Comparison of ENCODE assay signal across 25 cellular contexts in the genomic region with DNA sequence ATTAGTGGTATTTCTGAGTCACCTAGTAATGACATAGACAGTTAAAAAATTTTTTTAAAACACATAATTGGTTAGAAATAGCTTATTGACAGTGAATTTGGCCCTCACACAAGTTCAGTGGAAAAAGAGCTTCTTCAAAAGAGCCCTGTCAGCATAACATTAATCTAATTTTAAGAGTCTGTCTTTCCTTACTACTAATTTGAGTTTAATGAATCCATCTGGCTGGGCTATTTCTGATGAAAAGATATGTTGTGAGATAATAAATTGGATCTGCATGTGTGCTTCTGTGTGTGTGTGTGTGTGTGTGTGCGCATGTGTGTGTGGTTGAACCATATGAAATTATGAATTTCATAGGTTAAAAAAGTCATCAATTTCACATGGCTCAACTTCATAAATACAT.
A peak's percentile ranks its signal among the peaks of the same experiment; 100 is the strongest.
DNase-seq lines count a peak whose midpoint lies in the region; FAIRE-seq and TF ChIP-seq lines count a peak whose summit lies in the region.
"Had no signal": no experiment of that assay in that cellular context is flagged by ENCODE, and none has a peak within 500 bp of the region (broad histone marks: within the 10 kb centered on the region; RNA-seq: fewer than 3 reads in every experiment).

No MANE protein-coding gene starts in this region.

- H3K4me3 Mint-ChIP-seq in chondrocyte (ENCODE audit: unreplicated experiment) (no peak overlapping the region), nephron (no peak overlapping the region)
- H3K4me3 Mint-ChIP-seq: stimulated activated naive B cell treated with anti-CD40 and anti-IgM and Interleukin-4, amounts not matched to agents 10 μg/mL and 1 μg/mL and 100 μg/mL, for 72 hours had no signal

- H3K27ac Mint-ChIP-seq in chondrocyte (ENCODE audit: unreplicated experiment) (peak overlapping the region; percentile 61), nephron (peak overlapping the region; percentile 91 to 93 (median 92))
- H3K27ac Mint-ChIP-seq: progenitor cell of endocrine pancreas; stimulated activated naive B cell treated with anti-CD40 and anti-IgM and Interleukin-4, amounts not matched to agents 10 μg/mL and 1 μg/mL and 100 μg/mL, for 72 hours had no signal

- no peak for TF ChIP-seq CTCF in AG10803 (conservative IDR thresholded peaks at IDR 0.05; ENCODE audit: low read length)
- no peak for TF ChIP-seq CTCF in chondrocyte (IDR thresholded peaks at IDR 0.05)
- no peak for TF ChIP-seq CTCF in nephron (IDR thresholded peaks at IDR 0.05; ENCODE audit: unreplicated experiment in 3 of 3)

- no peaks in the 10 kb centered on the region for H3K9me3 Mint-ChIP-seq in chondrocyte (ENCODE audit: low read depth)
- peaks cover 2% of the 10 kb centered on the region for H3K9me3 Mint-ChIP-seq in nephron

- H3K27me3 Mint-ChIP-seq in chondrocyte (ENCODE audit: low read depth), result no peaks in the 10 kb centered on the region
- no peaks in the 10 kb centered on the region for H3K27me3 Mint-ChIP-seq in nephron (ENCODE audit: low read depth)
- H3K27me3 Mint-ChIP-seq: progenitor cell of endocrine pancreas; stimulated activated naive B cell treated with anti-CD40 and anti-IgM and Interleukin-4, amounts not matched to agents 10 μg/mL and 1 μg/mL and 100 μg/mL, for 72 hours had no signal

- H3K4me1 Mint-ChIP-seq in chondrocyte (ENCODE audit: low read depth) (peaks cover 20% of the 10 kb centered on the region), nephron (peaks cover 38% of the 10 kb centered on the region)
- H3K4me1 Mint-ChIP-seq: stimulated activated naive B cell treated with anti-CD40 and anti-IgM and Interleukin-4, amounts not matched to agents 10 μg/mL and 1 μg/mL and 100 μg/mL, for 72 hours had no signal

- no peak overlapping the region for H3K4me3 ChIP-seq in AG10803 (ENCODE audit: low read length)
- H3K4me3 ChIP-seq: body of pancreas, heart right ventricle, lung, sigmoid colon, suprapubic skin had no signal

- DNase-seq in AG10803 (ENCODE audit: low read depth), result peak; percentile 8
- peak; percentile 54 for DNase-seq in LHCN-M2 (ENCODE audit: low read depth)
- no peak for DNase-seq in chondrocyte (ENCODE audit: low spot score)
- no peak for DNase-seq in AG08396 (ENCODE audit: low spot score)
- DNase-seq in urothelium cell line (ENCODE audit: low spot score), result no peak
- DNase-seq in effector CD4-positive, alpha-beta T cell, result no peak
- DNase-seq in activated CD4-positive, alpha-beta T cell treated with anti-CD3 and anti-CD28 coated beads for 48 hours, result no peak
- DNase-seq: activated CD4-positive, alpha-beta T cell treated with anti-CD3 and anti-CD28 coated beads, Interleukin-2, amount 50 U/mL, for 1 hour; activated naive CD4-positive, alpha-beta T cell; activated T-cell treated with anti-CD3 and anti-CD28 coated beads, Interleukin-2, amount 50 U/mL, for 48 hours; body of pancreas; cerebellar nuclear complex; DMS153; heart right ventricle; NCI-H1105; NCI-H748 treated with DMSO at 0.1 percent for 48 hours; sigmoid colon; stimulated activated CD4-positive, alpha-beta T cell treated with anti-CD3 and anti-CD28 coated beads, Interleukin-15, amount 100 ng/mL, for 24 hours; stimulated activated naive B cell treated with anti-CD40 and anti-IgM and Interleukin-4, amounts not matched to agents 10 μg/mL and 1 μg/mL and 100 μg/mL, for 72 hours; T-helper 9 cell had no signal

- H3K36me3 Mint-ChIP-seq in chondrocyte (ENCODE audit: low read depth) (no peaks in the 10 kb centered on the region), nephron (ENCODE audit: low read depth) (no peaks in the 10 kb centered on the region)

- FAIRE-seq in urothelium cell line (lab: Jason Lieb, UNC), result no peak
- FAIRE-seq: GM19239 had no signal

Comparison
In these comparisons a context has a peak if more than half of its experiments do, and no peak if none do; other contexts are left out.
1. DNase-seq: peak in AG10803 (single experiment) and LHCN-M2 (single experiment); none in chondrocyte (single experiment), AG08396 (single experiment), urothelium cell line (single experiment), effector CD4-positive, alpha-beta T cell (single experiment) and activated CD4-positive, alpha-beta T cell treated with anti-CD3 and anti-CD28 coated beads for 48 hours (single experiment).